ENCODE assay signal across 1 cellular context in the genomic region with DNA sequence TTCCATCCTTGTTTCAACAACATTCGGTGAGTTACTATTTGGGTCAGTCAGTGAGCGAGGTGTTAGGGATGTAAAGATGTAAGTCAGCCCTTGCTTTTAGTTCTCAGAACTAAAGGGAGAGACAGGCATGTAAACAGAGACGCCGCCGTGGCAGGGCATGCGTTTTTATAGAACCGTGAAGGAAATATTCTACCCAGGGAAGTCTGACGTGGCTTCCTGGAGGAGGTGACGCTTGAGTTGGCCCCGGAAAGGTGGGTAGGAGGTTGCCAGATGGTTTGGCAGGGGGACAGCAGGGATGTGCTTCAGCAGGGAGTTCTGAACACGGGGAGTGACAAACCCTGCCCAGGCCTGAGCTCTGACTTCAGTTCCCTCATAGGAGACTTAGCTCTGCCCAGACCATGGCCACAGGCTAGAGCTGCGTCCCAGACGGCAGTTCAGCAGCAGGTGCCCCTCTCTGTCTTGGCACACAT.
TF ChIP-seq lines count a peak whose summit lies in the region.

No MANE protein-coding gene starts in this region.

TF ChIP-seq in GM23338, 12 proteins besides CTCF, POLR2A, EP300 and RAD21:
- TF ChIP-seq, protein P1, sequence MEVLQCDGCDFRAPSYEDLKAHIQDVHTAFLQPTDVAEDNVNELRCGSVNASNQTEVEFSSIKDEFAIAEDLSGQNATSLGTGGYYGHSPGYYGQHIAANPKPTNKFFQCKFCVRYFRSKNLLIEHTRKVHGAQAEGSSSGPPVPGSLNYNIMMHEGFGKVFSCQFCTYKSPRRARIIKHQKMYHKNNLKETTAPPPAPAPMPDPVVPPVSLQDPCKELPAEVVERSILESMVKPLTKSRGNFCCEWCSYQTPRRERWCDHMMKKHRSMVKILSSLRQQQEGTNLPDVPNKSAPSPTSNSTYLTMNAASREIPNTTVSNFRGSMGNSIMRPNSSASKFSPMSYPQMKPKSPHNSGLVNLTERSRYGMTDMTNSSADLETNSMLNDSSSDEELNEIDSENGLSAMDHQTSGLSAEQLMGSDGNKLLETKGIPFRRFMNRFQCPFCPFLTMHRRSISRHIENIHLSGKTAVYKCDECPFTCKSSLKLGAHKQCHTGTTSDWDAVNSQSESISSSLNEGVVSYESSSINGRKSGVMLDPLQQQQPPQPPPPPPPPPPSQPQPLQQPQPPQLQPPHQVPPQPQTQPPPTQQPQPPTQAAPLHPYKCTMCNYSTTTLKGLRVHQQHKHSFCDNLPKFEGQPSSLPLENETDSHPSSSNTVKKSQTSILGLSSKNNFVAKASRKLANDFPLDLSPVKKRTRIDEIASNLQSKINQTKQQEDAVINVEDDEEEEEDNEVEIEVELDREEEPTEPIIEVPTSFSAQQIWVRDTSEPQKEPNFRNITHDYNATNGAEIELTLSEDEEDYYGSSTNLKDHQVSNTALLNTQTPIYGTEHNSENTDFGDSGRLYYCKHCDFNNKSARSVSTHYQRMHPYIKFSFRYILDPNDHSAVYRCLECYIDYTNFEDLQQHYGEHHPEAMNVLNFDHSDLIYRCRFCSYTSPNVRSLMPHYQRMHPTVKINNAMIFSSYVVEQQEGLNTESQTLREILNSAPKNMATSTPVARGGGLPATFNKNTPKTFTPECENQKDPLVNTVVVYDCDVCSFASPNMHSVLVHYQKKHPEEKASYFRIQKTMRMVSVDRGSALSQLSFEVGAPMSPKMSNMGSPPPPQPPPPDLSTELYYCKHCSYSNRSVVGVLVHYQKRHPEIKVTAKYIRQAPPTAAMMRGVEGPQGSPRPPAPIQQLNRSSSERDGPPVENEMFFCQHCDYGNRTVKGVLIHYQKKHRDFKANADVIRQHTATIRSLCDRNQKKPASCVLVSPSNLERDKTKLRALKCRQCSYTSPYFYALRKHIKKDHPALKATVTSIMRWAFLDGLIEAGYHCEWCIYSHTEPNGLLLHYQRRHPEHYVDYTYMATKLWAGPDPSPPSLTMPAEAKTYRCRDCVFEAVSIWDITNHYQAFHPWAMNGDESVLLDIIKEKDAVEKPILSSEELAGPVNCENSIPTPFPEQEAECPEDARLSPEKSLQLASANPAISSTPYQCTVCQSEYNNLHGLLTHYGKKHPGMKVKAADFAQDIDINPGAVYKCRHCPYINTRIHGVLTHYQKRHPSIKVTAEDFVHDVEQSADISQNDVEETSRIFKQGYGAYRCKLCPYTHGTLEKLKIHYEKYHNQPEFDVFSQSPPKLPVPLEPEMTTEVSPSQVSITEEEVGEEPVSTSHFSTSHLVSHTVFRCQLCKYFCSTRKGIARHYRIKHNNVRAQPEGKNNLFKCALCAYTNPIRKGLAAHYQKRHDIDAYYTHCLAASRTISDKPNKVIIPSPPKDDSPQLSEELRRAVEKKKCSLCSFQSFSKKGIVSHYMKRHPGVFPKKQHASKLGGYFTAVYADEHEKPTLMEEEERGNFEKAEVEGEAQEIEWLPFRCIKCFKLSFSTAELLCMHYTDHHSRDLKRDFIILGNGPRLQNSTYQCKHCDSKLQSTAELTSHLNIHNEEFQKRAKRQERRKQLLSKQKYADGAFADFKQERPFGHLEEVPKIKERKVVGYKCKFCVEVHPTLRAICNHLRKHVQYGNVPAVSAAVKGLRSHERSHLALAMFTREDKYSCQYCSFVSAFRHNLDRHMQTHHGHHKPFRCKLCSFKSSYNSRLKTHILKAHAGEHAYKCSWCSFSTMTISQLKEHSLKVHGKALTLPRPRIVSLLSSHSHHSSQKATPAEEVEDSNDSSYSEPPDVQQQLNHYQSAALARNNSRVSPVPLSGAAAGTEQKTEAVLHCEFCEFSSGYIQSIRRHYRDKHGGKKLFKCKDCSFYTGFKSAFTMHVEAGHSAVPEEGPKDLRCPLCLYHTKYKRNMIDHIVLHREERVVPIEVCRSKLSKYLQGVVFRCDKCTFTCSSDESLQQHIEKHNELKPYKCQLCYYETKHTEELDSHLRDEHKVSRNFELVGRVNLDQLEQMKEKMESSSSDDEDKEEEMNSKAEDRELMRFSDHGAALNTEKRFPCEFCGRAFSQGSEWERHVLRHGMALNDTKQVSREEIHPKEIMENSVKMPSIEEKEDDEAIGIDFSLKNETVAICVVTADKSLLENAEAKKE (CRISPR knock-in tag; IDR thresholded peaks at IDR 0.05) = no peak
- TF ChIP-seq JUNB (IDR thresholded peaks at IDR 0.05; ENCODE audit: unreplicated experiment) = no peak
- TF ChIP-seq EZH2 (IDR thresholded peaks at IDR 0.05; ENCODE audit: low read depth, unreplicated experiment) = no peak
TF ChIP-seq in GM23338: peak in this region for 0.
